Comparison of ENCODE assay signal across 10 cellular contexts in the genomic region with DNA sequence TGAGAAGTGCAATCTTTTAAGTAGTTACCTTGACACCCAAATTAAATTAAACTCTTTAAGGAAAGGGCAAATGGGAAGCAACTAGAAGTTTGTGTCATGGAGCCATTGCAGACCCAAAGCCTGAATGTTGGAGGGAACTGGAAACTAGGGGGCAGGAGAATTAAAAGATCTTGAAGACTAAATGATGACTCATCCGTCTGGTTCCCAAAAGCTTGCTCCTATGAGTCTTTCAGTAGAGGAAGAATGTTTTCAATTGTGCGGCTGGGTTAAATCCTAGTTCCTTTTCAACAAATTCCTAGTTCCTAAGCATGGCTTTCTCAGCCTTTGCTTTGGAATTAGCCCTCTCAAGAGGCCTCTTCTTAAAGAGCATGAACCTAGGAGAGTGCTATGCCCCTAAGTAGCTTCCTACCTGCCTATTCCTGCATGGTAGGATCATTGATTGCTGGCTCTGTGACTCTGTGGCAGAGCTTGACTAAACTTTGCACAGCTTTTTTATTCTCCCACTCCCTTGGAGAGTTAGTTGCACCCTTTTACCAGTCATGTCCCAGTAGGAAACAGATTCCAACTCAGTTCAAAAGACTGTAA. TPM values are rescaled to one million over a fixed set of nuclear protein-coding genes. Genes with fewer than 3 reads are reported as not detected.
DNase-seq lines count a peak whose midpoint lies in the region; ATAC-seq, FAIRE-seq and TF ChIP-seq lines count a peak whose summit lies in the region.
"Had no signal": no experiment of that assay in that cellular context is flagged by ENCODE, and none has a peak within 500 bp of the region (broad histone marks: within the 10 kb centered on the region; RNA-seq: fewer than 3 reads in every experiment).

No MANE protein-coding gene starts in this region.

- POLR2A ChIA-PET in A549 (lab: Yijun Ruan, JAX), result interaction anchor here (1.3 kb wide), 1 partner anchor 80 kb away, joined by 3 read pairs; no protein-coding TSS in a partner anchor

- no peak overlapping the region for H3K27ac Mint-ChIP-seq in activated T-helper 17 cell treated with anti-CD3 and anti-CD28 coated beads, Interleukin-2, amount 50 U/mL, for 72 hours
- H3K27ac Mint-ChIP-seq: CD4-positive, alpha-beta T cell had no signal

- H3K9me3 Mint-ChIP-seq in activated T-helper 17 cell treated with anti-CD3 and anti-CD28 coated beads, Interleukin-2, amount 50 U/mL, for 72 hours, result no peaks in the 10 kb centered on the region
- H3K9me3 Mint-ChIP-seq: CD4-positive, alpha-beta T cell had no signal

- no peak overlapping the region for H3K4me3 Mint-ChIP-seq in activated T-helper 17 cell treated with anti-CD3 and anti-CD28 coated beads, Interleukin-2, amount 50 U/mL, for 72 hours
- H3K4me3 Mint-ChIP-seq: CD4-positive, alpha-beta T cell had no signal

- peaks cover 4% of the 10 kb centered on the region for H3K4me1 Mint-ChIP-seq in activated T-helper 17 cell treated with anti-CD3 and anti-CD28 coated beads, Interleukin-2, amount 50 U/mL, for 72 hours

- peaks cover 15% of the 10 kb centered on the region; the same call in 1 of the 3 replicates for H3K4me1 ChIP-seq in A549
- H3K4me1 ChIP-seq in hepatocyte (ENCODE audit: insufficient read depth), result no peaks in the 10 kb centered on the region

- H3K4me3 ChIP-seq in A549 (no peak overlapping the region), hepatocyte (no peak overlapping the region), dorsolateral prefrontal cortex (no peak overlapping the region)

- H3K27ac ChIP-seq in A549 (peak overlapping the region; percentile 49 to 72; a peak in 3 of 6 replicates), hepatocyte (no peak overlapping the region), dorsolateral prefrontal cortex (no peak overlapping the region)

- no peaks in the 10 kb centered on the region for H3K36me3 ChIP-seq in hepatocyte (replicated peaks; ENCODE audit: insufficient read depth, low read depth)

- H3K27me3 ChIP-seq in hepatocyte (no peaks in the 10 kb centered on the region), dorsolateral prefrontal cortex (peaks cover 0 to 5% (median 0%) of the 10 kb centered on the region in 45 donors)

- 68% methylated on average over 2 of the region's 2 CpGs for WGBS in A549 (ENCODE audit: missing lambda C conversion rate)
- WGBS in hepatocyte (ENCODE audit: low lambda C conversion rate, missing lambda C conversion rate), result 62% methylated on average over 2 of the region's 2 CpGs

- FAIRE-seq in A549 (lab: Jason Lieb, UNC), result no peak

- no peaks in the 10 kb centered on the region for H3K36me3 Mint-ChIP-seq in activated T-helper 17 cell treated with anti-CD3 and anti-CD28 coated beads, Interleukin-2, amount 50 U/mL, for 72 hours (ENCODE audit: low read depth)

- H3K4me2 ChIP-seq in A549 (0 out of 3 replicates have a peak overlapping the region, but pooled peaks have one; percentile 9), hepatocyte (no peak overlapping the region)

- intact Hi-C loops in dorsolateral prefrontal cortex (cut with DNase I), result loop anchor here (5.0 kb wide), 4 partner anchors 163 to 893 kb away; a partner anchor contains a TSS

- ATAC-seq in A549, result no peak
- ATAC-seq in HG02885 (IDR thresholded peaks at IDR 0.05; ENCODE audit: poor library complexity, unreplicated experiment), result no peak
- no peak for ATAC-seq in activated T-helper 17 cell treated with anti-CD3 and anti-CD28 coated beads, Interleukin-2, amount 50 U/mL, for 72 hours (replicated peaks)

- no peak for TF ChIP-seq POLR2A in A549 (IDR thresholded peaks at IDR 0.05; ENCODE audit: low read length)

- H3K9me2 ChIP-seq in hepatocyte (replicated peaks; ENCODE audit: insufficient read depth), result no peaks in the 10 kb centered on the region

- TF ChIP-seq EP300 in A549 (IDR thresholded peaks at IDR 0.05), result no peak

- DNase-seq in A549 (ENCODE audit: low read depth in 1 of 2, low spot score in 1 of 2) (peak in 1 of 2 experiments; percentile 31), HS-27A (ENCODE audit: low read depth) (peak; percentile 88), amniotic stem cell (lab: John Stamatoyannopoulos, UW) (peak; percentile 80), hepatocyte (ENCODE audit: low spot score) (peak; percentile 50), HT-29 (ENCODE audit: low spot score) (no peak), dorsolateral prefrontal cortex (no peak)
- DNase-seq: CD4-positive, alpha-beta T cell; effector memory CD4-positive, alpha-beta T cell had no signal

- H2AFZ ChIP-seq in hepatocyte, result no peak overlapping the region

- CTCF ChIA-PET in A549 (lab: Yijun Ruan, JAX), result interaction anchor here (1.1 to 16.3 kb wide), 5 partner anchors 8 to 180 kb away, joined by 3 to 339 read pairs (median 33); a partner anchor contains a TSS

- H3K9me3 ChIP-seq in A549, result no peaks in the 10 kb centered on the region
- no peaks in the 10 kb centered on the region for H3K9me3 ChIP-seq in hepatocyte (ENCODE audit: low read depth)

- H3K27me3 Mint-ChIP-seq in activated T-helper 17 cell treated with anti-CD3 and anti-CD28 coated beads, Interleukin-2, amount 50 U/mL, for 72 hours, result peaks cover 11% of the 10 kb centered on the region
- H3K27me3 Mint-ChIP-seq: CD4-positive, alpha-beta T cell had no signal

- TF ChIP-seq RAD21 in A549 (conservative IDR thresholded peaks at IDR 0.05 in 1 of 2, IDR thresholded peaks at IDR 0.05 in 1 of 2), result no peak; a peak in 1 of 5 replicates

- H4K20me1 ChIP-seq in hepatocyte (ENCODE audit: insufficient read depth, poor library complexity, severe bottlenecking), result no peaks in the 10 kb centered on the region

- H3K79me2 ChIP-seq in hepatocyte, result no peaks in the 10 kb centered on the region

- no peak for TF ChIP-seq CTCF in A549 (IDR thresholded peaks at IDR 0.05)
- no peak for TF ChIP-seq CTCF in hepatocyte (IDR thresholded peaks at IDR 0.05; ENCODE audit: poor library complexity)
- TF ChIP-seq CTCF in dorsolateral prefrontal cortex (IDR thresholded peaks at IDR 0.05 in 54 of 56, conservative IDR thresholded peaks at IDR 0.05 in 2 of 56; ENCODE audit: low read depth in 1 of 56, partially characterized antibody in 56 of 56), result peak in 11 of 56 donors; percentile 10 to 35 (median 17)

TF ChIP-seq in A549, 52 proteins besides CTCF, POLR2A, EP300 and RAD21:
- no peak for TF ChIP-seq RNF2 (IDR thresholded peaks at IDR 0.05; ENCODE audit: borderline replicate concordance, low read depth)
- no peak for TF ChIP-seq FOSL2 (IDR thresholded peaks at IDR 0.05)
- peak; percentile 84 for TF ChIP-seq FOSL2 (CRISPR knock-in tag; IDR thresholded peaks at IDR 0.05)
- 0 out of 3 replicates have a peak, but pooled peaks have one; percentile 9 for TF ChIP-seq SMC3 (IDR thresholded peaks at IDR 0.05)

RNA-seq across cellular contexts. Expression of a gene that starts 17.7 kb away (rescaled TPM):
- not detected in 2 replicates for polyA plus RNA-seq in A549 (2011; rRNA removed)
- polyA plus RNA-seq in A549 (2012; cell fraction: cytosol; rRNA removed), result 0.07 and 0.08 TPM in 2 replicates
- 0.53 and 1.3 TPM in 2 replicates for polyA plus RNA-seq in A549 (2012; cell fraction: nucleus; rRNA removed)
- polyA plus RNA-seq in A549 (2017; fragmentation: RNase III; extraction: RNeasy Plus Mini Kit Qiagen cat#74134 plus additional on column Dnase treatment), result not detected in 3 replicates
- polyA minus RNA-seq in A549 (2011; rRNA and poly(A)+ RNA removed), result not detected in 2 replicates
- 0.64 and 1.3 TPM in 2 replicates for total RNA-seq in hepatocyte
- polyA plus RNA-seq in hepatocyte, result 1.7 and 2.6 TPM in 2 replicates
- not detected in 2 replicates for total RNA-seq in HT-29 (2014; rRNA removed; shearing (Covaris generic))
- total RNA-seq in dorsolateral prefrontal cortex, result 10 to 100 TPM in 83 of 120 experiments, 1 to 10 TPM in 37; 1.3 to 68.1 (median 13.9) TPM
- under 1 TPM; 0.37 to 0.66 TPM for total RNA-seq in activated T-helper 17 cell treated with anti-CD3 and anti-CD28 coated beads, Interleukin-2, amount 50 U/mL, for 72 hours

Comparison
In these comparisons a context has a peak if more than half of its experiments do, and no peak if none do; other contexts are left out.
1. DNase-seq: peak in HS-27A (single experiment), amniotic stem cell (single experiment) and hepatocyte (single experiment); none in HT-29 (single experiment) and dorsolateral prefrontal cortex (0 of 10).
2. H3K27ac ChIP-seq: peak in A549 (2 of 2); none in hepatocyte (single experiment) and dorsolateral prefrontal cortex (0 of 59).